1 cellular context compared by ENCODE assay signal in the genomic region with DNA sequence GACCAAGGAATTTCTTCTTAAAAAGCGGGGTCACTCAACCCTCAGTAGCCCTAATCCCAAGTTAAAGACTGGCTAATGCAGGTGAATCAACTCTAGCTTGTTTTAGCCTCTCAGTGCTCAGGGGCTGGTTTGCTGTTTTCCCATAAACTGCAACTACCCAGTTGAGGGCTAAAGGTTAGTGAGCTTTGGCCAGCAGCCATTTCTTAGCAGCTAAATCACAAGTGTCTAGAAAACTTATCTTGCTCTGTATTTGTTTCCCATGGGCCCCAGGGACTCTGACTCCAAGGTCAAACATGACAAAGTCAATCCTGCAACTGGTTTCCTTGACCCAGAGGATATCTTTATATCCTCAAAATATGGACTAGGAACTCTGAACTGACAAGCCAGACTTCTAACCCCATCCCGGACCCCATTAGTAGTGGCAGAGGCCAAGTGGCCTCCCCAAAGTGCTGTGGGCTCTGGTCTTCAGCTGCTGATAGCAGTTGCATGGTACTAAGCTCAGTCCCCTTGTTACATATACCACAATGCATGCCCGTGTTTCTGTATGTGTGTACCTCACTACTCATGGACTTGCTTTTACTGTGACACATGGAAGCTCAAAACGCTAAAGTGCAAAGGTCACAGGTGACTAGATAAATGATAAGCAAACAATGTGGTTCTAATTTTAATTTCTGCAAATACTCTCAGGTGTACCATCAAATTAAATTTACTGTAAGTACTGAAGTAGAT.
TF ChIP-seq lines count a peak whose summit lies in the region.

No MANE protein-coding gene starts in this region.

TF ChIP-seq in HepG2, 621 proteins besides CTCF, POLR2A, EP300 and RAD21:
- TF ChIP-seq, protein P1, sequence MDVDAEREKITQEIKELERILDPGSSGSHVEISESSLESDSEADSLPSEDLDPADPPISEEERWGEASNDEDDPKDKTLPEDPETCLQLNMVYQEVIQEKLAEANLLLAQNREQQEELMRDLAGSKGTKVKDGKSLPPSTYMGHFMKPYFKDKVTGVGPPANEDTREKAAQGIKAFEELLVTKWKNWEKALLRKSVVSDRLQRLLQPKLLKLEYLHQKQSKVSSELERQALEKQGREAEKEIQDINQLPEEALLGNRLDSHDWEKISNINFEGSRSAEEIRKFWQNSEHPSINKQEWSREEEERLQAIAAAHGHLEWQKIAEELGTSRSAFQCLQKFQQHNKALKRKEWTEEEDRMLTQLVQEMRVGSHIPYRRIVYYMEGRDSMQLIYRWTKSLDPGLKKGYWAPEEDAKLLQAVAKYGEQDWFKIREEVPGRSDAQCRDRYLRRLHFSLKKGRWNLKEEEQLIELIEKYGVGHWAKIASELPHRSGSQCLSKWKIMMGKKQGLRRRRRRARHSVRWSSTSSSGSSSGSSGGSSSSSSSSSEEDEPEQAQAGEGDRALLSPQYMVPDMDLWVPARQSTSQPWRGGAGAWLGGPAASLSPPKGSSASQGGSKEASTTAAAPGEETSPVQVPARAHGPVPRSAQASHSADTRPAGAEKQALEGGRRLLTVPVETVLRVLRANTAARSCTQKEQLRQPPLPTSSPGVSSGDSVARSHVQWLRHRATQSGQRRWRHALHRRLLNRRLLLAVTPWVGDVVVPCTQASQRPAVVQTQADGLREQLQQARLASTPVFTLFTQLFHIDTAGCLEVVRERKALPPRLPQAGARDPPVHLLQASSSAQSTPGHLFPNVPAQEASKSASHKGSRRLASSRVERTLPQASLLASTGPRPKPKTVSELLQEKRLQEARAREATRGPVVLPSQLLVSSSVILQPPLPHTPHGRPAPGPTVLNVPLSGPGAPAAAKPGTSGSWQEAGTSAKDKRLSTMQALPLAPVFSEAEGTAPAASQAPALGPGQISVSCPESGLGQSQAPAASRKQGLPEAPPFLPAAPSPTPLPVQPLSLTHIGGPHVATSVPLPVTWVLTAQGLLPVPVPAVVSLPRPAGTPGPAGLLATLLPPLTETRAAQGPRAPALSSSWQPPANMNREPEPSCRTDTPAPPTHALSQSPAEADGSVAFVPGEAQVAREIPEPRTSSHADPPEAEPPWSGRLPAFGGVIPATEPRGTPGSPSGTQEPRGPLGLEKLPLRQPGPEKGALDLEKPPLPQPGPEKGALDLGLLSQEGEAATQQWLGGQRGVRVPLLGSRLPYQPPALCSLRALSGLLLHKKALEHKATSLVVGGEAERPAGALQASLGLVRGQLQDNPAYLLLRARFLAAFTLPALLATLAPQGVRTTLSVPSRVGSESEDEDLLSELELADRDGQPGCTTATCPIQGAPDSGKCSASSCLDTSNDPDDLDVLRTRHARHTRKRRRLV (CRISPR knock-in tag; IDR thresholded peaks at IDR 0.05): no peak
- TF ChIP-seq ZNF547 (CRISPR knock-in tag; IDR thresholded peaks at IDR 0.05) (no peak), TSC22D2 (CRISPR knock-in tag; IDR thresholded peaks at IDR 0.05; ENCODE audit: borderline replicate concordance) (no peak), ZNF33A (CRISPR knock-in tag; IDR thresholded peaks at IDR 0.05; ENCODE audit: borderline replicate concordance) (no peak)
TF ChIP-seq in HepG2: peak in this region for 0.
